In genomic region chr2:73272270-73272669, GRCh38 we compare ENCODE assay signal across 38 cellular contexts. TPM values are rescaled to one million over a fixed set of nuclear protein-coding genes. Genes with fewer than 3 reads are reported as not detected.
"Had no signal": no experiment of that assay in that cellular context is flagged by ENCODE, and none has a peak within 500 bp of the region (broad histone marks: within the 10 kb centered on the region; RNA-seq: fewer than 3 reads in every experiment).

No MANE protein-coding gene starts in this region.

- H3K27ac ChIP-seq: adrenal gland, body of pancreas, epithelial cell of prostate, esophagus squamous epithelium, gastroesophageal sphincter had no signal

- H3K27ac Mint-ChIP-seq: activated CD4-positive, alpha-beta memory T cell treated with anti-CD3 and anti-CD28 coated beads for 36 hours; activated CD4-positive, alpha-beta T cell treated with anti-CD3 and anti-CD28 coated beads for 36 hours; activated CD4-positive, alpha-beta T cell treated with anti-CD3 and anti-CD28 coated beads, Interleukin-2, amount 10 ng/mL, durations not matched to agents 24 days and 14 days; activated CD8-positive, alpha-beta memory T cell treated with anti-CD3 and anti-CD28 coated beads, Interleukin-2, amount 10 ng/mL, durations not matched to agents 7 days and 5 days; activated CD8-positive, alpha-beta T cell treated with anti-CD3 and anti-CD28 coated beads, Interleukin-2, amount 10 ng/mL, durations not matched to agents 7 days and 5 days; activated naive CD4-positive, alpha-beta T cell treated with anti-CD3 and anti-CD28 coated beads for 36 hours; activated naive CD4-positive, alpha-beta T cell treated with anti-CD3 and anti-CD28 coated beads, Interleukin-2, amount 50 U/mL, for 24 hours; activated naive CD8-positive, alpha-beta T cell treated with anti-CD3 and anti-CD28 coated beads for 36 hours; activated naive CD8-positive, alpha-beta T cell treated with anti-CD3 and anti-CD28 coated beads, Interleukin-2, amount 50 U/mL, for 24 hours; activated T-helper 1 cell treated with anti-CD3 and anti-CD28 coated beads, Interleukin-12 subunit alpha, Interleukin-12 subunit beta, Interleukin-2, Interleukin-4 antibody, amounts not matched to agents 30 ng/mL and 10 ng/mL and 1 ng/mL, durations not matched to agents 14 hours and 24 hours and 36 hours; activated T-helper 2 cell treated with anti-CD3 and anti-CD28 coated beads, Interferon-gamma antibody, Interleukin-2, Interleukin-4, amounts not matched to agents 10 μg/mL and 5 μg/mL and 100 μg/mL, durations not matched to agents 14 hours and 24 hours and 36 hours; T-helper 17 cell; T-helper 2 cell treated with Interferon-gamma antibody and Interleukin-4, amounts not matched to agents 5 μg/mL and 100 μg/mL, for 36 hours had no signal

- H3K4me3 ChIP-seq: adrenal gland, body of pancreas, esophagus squamous epithelium, gastroesophageal sphincter had no signal

- H3K9me3 ChIP-seq: adrenal gland, esophagus squamous epithelium had no signal

- H3K36me3 ChIP-seq: adrenal gland, esophagus squamous epithelium, gastroesophageal sphincter had no signal

- H3K36me3 Mint-ChIP-seq: activated CD4-positive, alpha-beta memory T cell treated with anti-CD3 and anti-CD28 coated beads for 36 hours had no signal

- DNase-seq: activated CD4-positive, alpha-beta memory T cell treated with anti-CD3 and anti-CD28 coated beads for 36 hours; activated CD4-positive, alpha-beta T cell treated with anti-CD3 and anti-CD28 coated beads for 36 hours; activated CD4-positive, alpha-beta T cell treated with anti-CD3 and anti-CD28 coated beads, Interleukin-2, amount 10 ng/mL, durations not matched to agents 24 days and 14 days; activated CD4-positive, CD25-positive, alpha-beta regulatory T cell; activated CD4-positive, CD25-positive, alpha-beta regulatory T cell treated with anti-CD3 and anti-CD28 coated beads, Interleukin-2, amount 50 U/mL, for 72 hours; activated CD8-positive, alpha-beta memory T cell treated with anti-CD3 and anti-CD28 coated beads, Interleukin-2, amount 10 ng/mL, durations not matched to agents 7 days and 5 days; activated CD8-positive, alpha-beta memory T cell treated with anti-CD3 and anti-CD28 coated beads, Interleukin-2, amount 50 U/mL, for 4 hours; activated CD8-positive, alpha-beta T cell treated with anti-CD3 and anti-CD28 coated beads, Interleukin-2, amount 10 ng/mL, durations not matched to agents 7 days and 5 days; activated effector memory CD4-positive, alpha-beta T cell treated with anti-CD3 and anti-CD28 coated beads, Interleukin-2, amount 50 U/mL, for 16 hours; activated naive CD4-positive, alpha-beta T cell treated with anti-CD3 and anti-CD28 coated beads for 36 hours; activated naive CD8-positive, alpha-beta T cell treated with anti-CD3 and anti-CD28 coated beads for 36 hours; activated naive CD8-positive, alpha-beta T cell treated with anti-CD3 and anti-CD28 coated beads, Interleukin-2, amount 50 U/mL, for 24 hours; activated T-cell treated with anti-CD3 and anti-CD28 coated beads, Interleukin-2, amount 50 U/mL, for 1 hour; activated T-cell treated with anti-CD3 and anti-CD28 coated beads, Interleukin-2, amount 50 U/mL, for 48 hours; adrenal gland; amygdala; aorta; body of pancreas; caudate nucleus; cortex of kidney; dermis blood vessel endothelial cell; effector CD8-positive, alpha-beta T cell; esophagus squamous epithelium; foreskin melanocyte; T-helper 1 cell; T-helper 17 cell; T1000 had no signal

- H3K4me3 Mint-ChIP-seq: activated CD4-positive, alpha-beta memory T cell treated with anti-CD3 and anti-CD28 coated beads for 36 hours; activated CD4-positive, alpha-beta T cell treated with anti-CD3 and anti-CD28 coated beads for 36 hours; activated CD4-positive, alpha-beta T cell treated with anti-CD3 and anti-CD28 coated beads, Interleukin-2, amount 10 ng/mL, durations not matched to agents 24 days and 14 days; activated CD8-positive, alpha-beta memory T cell treated with anti-CD3 and anti-CD28 coated beads, Interleukin-2, amount 10 ng/mL, durations not matched to agents 7 days and 5 days; activated CD8-positive, alpha-beta T cell treated with anti-CD3 and anti-CD28 coated beads, Interleukin-2, amount 10 ng/mL, durations not matched to agents 7 days and 5 days; activated naive CD4-positive, alpha-beta T cell treated with anti-CD3 and anti-CD28 coated beads for 36 hours; activated naive CD4-positive, alpha-beta T cell treated with anti-CD3 and anti-CD28 coated beads, Interleukin-2, amount 50 U/mL, for 24 hours; activated naive CD8-positive, alpha-beta T cell treated with anti-CD3 and anti-CD28 coated beads for 36 hours; activated naive CD8-positive, alpha-beta T cell treated with anti-CD3 and anti-CD28 coated beads, Interleukin-2, amount 50 U/mL, for 24 hours; activated T-helper 1 cell treated with anti-CD3 and anti-CD28 coated beads, Interleukin-12 subunit alpha, Interleukin-12 subunit beta, Interleukin-2, Interleukin-4 antibody, amounts not matched to agents 30 ng/mL and 10 ng/mL and 1 ng/mL, durations not matched to agents 14 hours and 24 hours and 36 hours; T-helper 17 cell; T-helper 2 cell treated with Interferon-gamma antibody and Interleukin-4, amounts not matched to agents 5 μg/mL and 100 μg/mL, for 36 hours had no signal

- H3K27me3 Mint-ChIP-seq: activated CD4-positive, alpha-beta memory T cell treated with anti-CD3 and anti-CD28 coated beads for 36 hours; activated CD4-positive, alpha-beta T cell treated with anti-CD3 and anti-CD28 coated beads for 36 hours; activated CD4-positive, alpha-beta T cell treated with anti-CD3 and anti-CD28 coated beads, Interleukin-2, amount 10 ng/mL, durations not matched to agents 24 days and 14 days; activated CD8-positive, alpha-beta memory T cell treated with anti-CD3 and anti-CD28 coated beads, Interleukin-2, amount 10 ng/mL, durations not matched to agents 7 days and 5 days; activated naive CD4-positive, alpha-beta T cell treated with anti-CD3 and anti-CD28 coated beads, Interleukin-2, amount 50 U/mL, for 24 hours; activated naive CD8-positive, alpha-beta T cell treated with anti-CD3 and anti-CD28 coated beads for 36 hours; activated naive CD8-positive, alpha-beta T cell treated with anti-CD3 and anti-CD28 coated beads, Interleukin-2, amount 50 U/mL, for 24 hours; T-helper 17 cell had no signal

- H3K4me1 ChIP-seq: adrenal gland had no signal

- H3K9me3 Mint-ChIP-seq: activated CD4-positive, alpha-beta memory T cell treated with anti-CD3 and anti-CD28 coated beads for 36 hours; activated CD4-positive, alpha-beta T cell treated with anti-CD3 and anti-CD28 coated beads, Interleukin-2, amount 10 ng/mL, durations not matched to agents 24 days and 14 days; activated naive CD4-positive, alpha-beta T cell treated with anti-CD3 and anti-CD28 coated beads for 36 hours; activated naive CD4-positive, alpha-beta T cell treated with anti-CD3 and anti-CD28 coated beads, Interleukin-2, amount 50 U/mL, for 24 hours; activated naive CD8-positive, alpha-beta T cell treated with anti-CD3 and anti-CD28 coated beads for 36 hours; activated naive CD8-positive, alpha-beta T cell treated with anti-CD3 and anti-CD28 coated beads, Interleukin-2, amount 50 U/mL, for 24 hours; activated T-helper 1 cell treated with anti-CD3 and anti-CD28 coated beads, Interleukin-12 subunit alpha, Interleukin-12 subunit beta, Interleukin-2, Interleukin-4 antibody, amounts not matched to agents 30 ng/mL and 10 ng/mL and 1 ng/mL, durations not matched to agents 14 hours and 24 hours and 36 hours; activated T-helper 2 cell treated with anti-CD3 and anti-CD28 coated beads, Interferon-gamma antibody, Interleukin-2, Interleukin-4, amounts not matched to agents 10 μg/mL and 5 μg/mL and 100 μg/mL, durations not matched to agents 14 hours and 24 hours and 36 hours; T-helper 2 cell treated with Interferon-gamma antibody and Interleukin-4, amounts not matched to agents 5 μg/mL and 100 μg/mL, for 36 hours had no signal

- ATAC-seq: activated CD4-positive, alpha-beta T cell treated with anti-CD3 and anti-CD28 coated beads for 36 hours; activated CD8-positive, alpha-beta memory T cell treated with anti-CD3 and anti-CD28 coated beads, Interleukin-2, amount 10 ng/mL, durations not matched to agents 7 days and 5 days; activated CD8-positive, alpha-beta T cell treated with anti-CD3 and anti-CD28 coated beads, Interleukin-2, amount 10 ng/mL, durations not matched to agents 7 days and 5 days; activated naive CD8-positive, alpha-beta T cell treated with anti-CD3 and anti-CD28 coated beads, Interleukin-2, amount 50 U/mL, for 24 hours; body of pancreas; gastroesophageal sphincter; T-helper 17 cell had no signal

RNA-seq across cellular contexts. Expression of gene EGR4, which starts 21.1 kb away (rescaled TPM):
- total RNA-seq: activated CD8-positive, alpha-beta T cell treated with anti-CD3 and anti-CD28 coated beads, Interleukin-2, amount 10 ng/mL, durations not matched to agents 7 days and 5 days; aorta; body of pancreas; chondrocyte; dermis blood vessel endothelial cell; endothelial cell of umbilical vein; fibroblast of lung; fibroblast of villous mesenchyme; gastroesophageal sphincter; glomerular endothelial cell had no signal
